Comparison of ENCODE assay signal across 29 cellular contexts in genomic region chr9:134170525-134171315, GRCh38. TPM values are rescaled to one million over a fixed set of nuclear protein-coding genes. Genes with fewer than 3 reads are reported as not detected.
DNase-seq lines count a peak whose midpoint lies in the region; ATAC-seq, FAIRE-seq and TF ChIP-seq lines count a peak whose summit lies in the region.
"Had no signal": no experiment of that assay in that cellular context is flagged by ENCODE, and none has a peak within 500 bp of the region (broad histone marks: within the 10 kb centered on the region; RNA-seq: fewer than 3 reads in every experiment).

No MANE protein-coding gene starts in this region.

- intact Hi-C loops in GM12878 (cut with micrococcal nuclease; ENCODE audit: unreplicated experiment) = loop anchor here (1.0 to 2.0 kb wide), 2 partner anchors 46 to 273 kb away; no protein-coding TSS in a partner anchor

- H3K4me2 ChIP-seq in A549 (no peak overlapping the region), GM12878 (ENCODE audit: control insufficient read depth, insufficient read depth) (no peak overlapping the region)

- TF ChIP-seq RAD21 in A549 (conservative IDR thresholded peaks at IDR 0.05 in 1 of 2, IDR thresholded peaks at IDR 0.05 in 1 of 2) = no peak
- no peak for TF ChIP-seq RAD21 in GM12878 (IDR thresholded peaks at IDR 0.05; ENCODE audit: insufficient read depth, low read depth, low read length)

- H3K9me3 ChIP-seq in A549 (peaks cover 4% of the 10 kb centered on the region; the same call in 1 of the 3 replicates), GM12878 (replicated peaks; ENCODE audit: control insufficient read depth, insufficient read depth, low read length) (peaks cover 2% of the 10 kb centered on the region; the same call in 1 of the 3 replicates)

- H3K36me3 Mint-ChIP-seq in naive B cell = no peaks in the 10 kb centered on the region
- H3K36me3 Mint-ChIP-seq: activated naive CD4-positive, alpha-beta T cell treated with anti-CD3 and anti-CD28 coated beads, Interleukin-2, amount 50 U/mL, for 72 hours; mesothelial cell of epicardium; naive thymus-derived CD8-positive, alpha-beta T cell; T-cell had no signal

- TF ChIP-seq POLR2A in A549 (IDR thresholded peaks at IDR 0.05; ENCODE audit: low read length) (no peak), GM12891 (IDR thresholded peaks at IDR 0.05; ENCODE audit: low read depth, low read length) (no peak), GM12878 (IDR thresholded peaks at IDR 0.05; ENCODE audit: low read depth, low read length) (no peak)

- TF ChIP-seq CTCF in A549 (IDR thresholded peaks at IDR 0.05) (no peak), GM12878 (IDR thresholded peaks at IDR 0.05 in 2 of 3, conservative IDR thresholded peaks at IDR 0.05 in 1 of 3; ENCODE audit: control insufficient read depth in 2 of 3, extremely low read depth in 1 of 3, insufficient read depth in 1 of 3, low read depth in 3 of 3, low read length in 3 of 3) (no peak)

- H3K27ac ChIP-seq in A549 (no peak overlapping the region), GM12878 (ENCODE audit: control insufficient read depth, insufficient read depth) (no peak overlapping the region)
- H3K27ac ChIP-seq: ascending aorta had no signal

- H3K36me3 ChIP-seq in GM12878 (ENCODE audit: control insufficient read depth in 2 of 2, insufficient read depth in 2 of 2, low read length in 1 of 2) = no peaks in the 10 kb centered on the region
- H3K36me3 ChIP-seq: ascending aorta had no signal

- in situ Hi-C loops in GM12878 (cut with MboI) = no loop called here

- POLR2A ChIA-PET in A549 (lab: Yijun Ruan, JAX) (interaction anchor here (0.6 to 1.5 kb wide), 2 partner anchors 264 to 272 kb away, joined by 3 to 5 read pairs; no protein-coding TSS in a partner anchor), GM12878 (lab: Charles Lee) (no interaction called here)

- peaks cover 0 to 2% (median 0%) of the 10 kb centered on the region in 7 donors for H3K9me3 Mint-ChIP-seq in naive B cell
- H3K9me3 Mint-ChIP-seq: activated naive CD4-positive, alpha-beta T cell treated with anti-CD3 and anti-CD28 coated beads, Interleukin-2, amount 50 U/mL, for 72 hours; activated T-helper 17 cell treated with anti-CD3 and anti-CD28 coated beads, Interleukin-2, amount 50 U/mL, for 72 hours; mesothelial cell of epicardium; naive thymus-derived CD8-positive, alpha-beta T cell; stimulated activated naive B cell treated with anti-CD40 and anti-IgM and Interleukin-4, amounts not matched to agents 10 μg/mL and 1 μg/mL and 100 μg/mL, for 72 hours; T-cell; type B pancreatic cell had no signal

- no TSS peak for BruUV-seq in GM12878 (replicated peaks; lab: Mats Ljungman, UMichigan)

- H3K27ac Mint-ChIP-seq in naive B cell = peak overlapping the region in 1 of 6 donors; percentile 63
- H3K27ac Mint-ChIP-seq: activated naive CD4-positive, alpha-beta T cell treated with anti-CD3 and anti-CD28 coated beads, Interleukin-2, amount 50 U/mL, for 72 hours; activated T-helper 17 cell treated with anti-CD3 and anti-CD28 coated beads, Interleukin-2, amount 50 U/mL, for 72 hours; mesothelial cell of epicardium; stimulated activated naive B cell treated with anti-CD40 and anti-IgM and Interleukin-4, amounts not matched to agents 10 μg/mL and 1 μg/mL and 100 μg/mL, for 72 hours; T-cell; type B pancreatic cell had no signal

- H2AFZ ChIP-seq in GM12878 (ENCODE audit: control insufficient read depth, low read depth, low read length) = no peak overlapping the region

- H3K4me1 ChIP-seq in A549 (peaks cover 17% of the 10 kb centered on the region), GM12878 (ENCODE audit: control insufficient read depth, insufficient read depth, low read length) (peaks cover 3% of the 10 kb centered on the region)

- SMC1A ChIA-PET in GM12878 (lab: Charles Lee; ENCODE audit: uncharacterized antibody, unreplicated experiment) = interaction anchor here (0.8 to 2.5 kb wide), 6 partner anchors 9 to 275 kb away, joined by 3 to 14 read pairs (median 3); no protein-coding TSS in a partner anchor

- H3K4me1 Mint-ChIP-seq in naive B cell = peaks cover 13 to 31% (median 25%) of the 10 kb centered on the region in 3 donors
- H3K4me1 Mint-ChIP-seq: activated T-helper 17 cell treated with anti-CD3 and anti-CD28 coated beads, Interleukin-2, amount 50 U/mL, for 72 hours had no signal

- TF ChIP-seq EP300 in A549 (IDR thresholded peaks at IDR 0.05) (no peak), GM12878 (IDR thresholded peaks at IDR 0.05; ENCODE audit: borderline replicate concordance in 1 of 2, control insufficient read depth in 1 of 2, low read depth in 2 of 2, low read length in 2 of 2) (no peak)

- H3K9ac ChIP-seq in GM12878 (ENCODE audit: control insufficient read depth, insufficient read depth, low read length) = no peak overlapping the region

- WGBS in A549 (ENCODE audit: missing lambda C conversion rate) = 33% methylated on average over 8 of the region's 18 CpGs
- 17% methylated on average over 18 of the region's 18 CpGs for WGBS in GM12878 (ENCODE audit: insufficient coverage, insufficient replicate concordance, low lambda C conversion rate, missing lambda C conversion rate)

- no peak for ATAC-seq in A549
- ATAC-seq in GM12878 = no peak
- ATAC-seq in naive B cell (ENCODE audit: low read depth in 2 of 2) = no peak
- ATAC-seq: activated naive CD4-positive, alpha-beta T cell treated with anti-CD3 and anti-CD28 coated beads, Interleukin-2, amount 50 U/mL, for 72 hours; activated T-helper 17 cell treated with anti-CD3 and anti-CD28 coated beads, Interleukin-2, amount 50 U/mL, for 72 hours; naive thymus-derived CD8-positive, alpha-beta T cell; stimulated activated naive B cell treated with anti-CD40 and anti-IgM and Interleukin-4, amounts not matched to agents 10 μg/mL and 1 μg/mL and 100 μg/mL, for 72 hours; T-cell had no signal

- H3K27me3 Mint-ChIP-seq in naive B cell = peaks cover 0 to 4% (median 0%) of the 10 kb centered on the region in 3 donors
- H3K27me3 Mint-ChIP-seq: activated T-helper 17 cell treated with anti-CD3 and anti-CD28 coated beads, Interleukin-2, amount 50 U/mL, for 72 hours; type B pancreatic cell had no signal

- no peaks in the 10 kb centered on the region for H3K27me3 ChIP-seq in GM12878 (replicated peaks in 1 of 2; ENCODE audit: control insufficient read depth in 2 of 2, insufficient read depth in 2 of 2, low read length in 1 of 2)

- CTCF ChIA-PET in A549 (lab: Yijun Ruan, JAX) (interaction anchor here (0.6 to 6.4 kb wide), 93 partner anchors 9 to 863 kb away, joined by 3 to 178 read pairs (median 4); partner anchors contain the start of gene WDR5), GM12878 (lab: Yijun Ruan, JAX) (interaction anchor here (0.6 to 2.3 kb wide), 17 partner anchors 8 to 746 kb away, joined by 3 to 22 read pairs (median 4); no protein-coding TSS in a partner anchor)

- RAD21 ChIA-PET in GM12878 (lab: Charles Lee; ENCODE audit: unreplicated experiment) = interaction anchor here (1.0 to 1.9 kb wide), 3 partner anchors 9 to 275 kb away, joined by 3 to 22 read pairs (median 3); no protein-coding TSS in a partner anchor

- H3K4me3 ChIP-seq in A549 = no peak overlapping the region
- no peak overlapping the region for H3K4me3 ChIP-seq in GM12878
- H3K4me3 ChIP-seq: ascending aorta, coronary artery had no signal

- no peaks in the 10 kb centered on the region for H4K20me1 ChIP-seq in GM12878 (ENCODE audit: control insufficient read depth, insufficient read depth)

- no peaks in the 10 kb centered on the region for H3K79me2 ChIP-seq in GM12878 (ENCODE audit: control insufficient read depth, insufficient read depth, low read length)

- no peak overlapping the region for H3K4me3 Mint-ChIP-seq in naive B cell
- H3K4me3 Mint-ChIP-seq: activated T-helper 17 cell treated with anti-CD3 and anti-CD28 coated beads, Interleukin-2, amount 50 U/mL, for 72 hours; mesothelial cell of epicardium; naive thymus-derived CD8-positive, alpha-beta T cell; stimulated activated naive B cell treated with anti-CD40 and anti-IgM and Interleukin-4, amounts not matched to agents 10 μg/mL and 1 μg/mL and 100 μg/mL, for 72 hours; T-cell; type B pancreatic cell had no signal

- FAIRE-seq in A549 (lab: Jason Lieb, UNC) (peak; percentile 72), GM12891 (lab: Jason Lieb, UNC) (peak; percentile 89), GM12878 (lab: Jason Lieb, UNC) (peak; percentile 69)

- no peak for DNase-seq in A549 (ENCODE audit: low read depth in 1 of 2, low spot score in 1 of 2)
- DNase-seq in GM12891 (ENCODE audit: insufficient read length, low spot score) = no peak
- no peak for DNase-seq in GM12878 (ENCODE audit: low read depth, low spot score)
- DNase-seq in naive B cell = peak; percentile 24
- DNase-seq in dedifferentiated amniotic fluid mesenchymal stem cell (ENCODE audit: extremely low spot score) = no peak
- no peak for DNase-seq in NCI-H510A (lab: John Stamatoyannopoulos, UW)
- DNase-seq in NCI-H128 (lab: John Stamatoyannopoulos, UW; ENCODE audit: unreplicated experiment) = no peak
- DNase-seq in hepatic stellate cell (ENCODE audit: low spot score) = no peak
- DNase-seq: activated CD4-positive, alpha-beta T cell treated with anti-CD3 and anti-CD28 coated beads, Interleukin-2, amount 50 U/mL, for 1 hour; C1 segment of cervical spinal cord; COR-L47; effector memory CD4-positive, alpha-beta T cell; kidney glomerular epithelial cell; NCI-H1105; NCI-H187 treated with DMSO at 0.1 percent for 48 hours; NCI-H526; occipital lobe; stimulated activated naive B cell treated with anti-CD40 and anti-IgM and Interleukin-4, amounts not matched to agents 10 μg/mL and 1 μg/mL and 100 μg/mL, for 72 hours had no signal

RNA-seq across cellular contexts. Expression of gene RNU6ATAC, which starts 6.4 kb away (rescaled TPM):
- polyA plus RNA-seq in A549 (2011; rRNA removed) (not detected in 2 replicates), A549 (2017; fragmentation: RNase III; extraction: RNeasy Plus Mini Kit Qiagen cat#74134 plus additional on column Dnase treatment) (not detected in 3 replicates), GM12878 (2011; rRNA removed) (not detected in 2 replicates), GM12878 (2014; fragmentation: Illumina TruSeq; extraction: Trizol) (not detected in 2 replicates), GM12878 (2014; fragmentation: Nextera tagmentation; extraction: Ambion mirVana) (not detected), GM12878 (2014; rRNA removed) (not detected in 2 replicates), GM12878 (2016; fragmentation: Nextera tagmentation; extraction: Ambion mirVana) (not detected), naive B cell (ENCODE audit: low read depth in 6 of 6) (not detected)
- not detected in 2 replicates for polyA plus RNA-seq in A549 (2012; cell fraction: cytosol; rRNA removed)
- polyA plus RNA-seq in A549 (2012; cell fraction: nucleus; rRNA removed) = not detected in 2 replicates
- polyA minus RNA-seq in A549 (2011; rRNA and poly(A)+ RNA removed) = under 0.01 TPM in 2 replicates
- not detected for polyA plus RNA-seq in GM12891 (2012; ENCODE audit: low read depth, missing spikeins)
- total RNA-seq in GM12878 (2013; cell fraction: nucleolus; rRNA removed) = not detected in 2 replicates
- total RNA-seq in GM12878 (2014; rRNA removed) (not detected in 2 replicates), GM12878 (2014; rRNA removed; fragmentation: Illumina TruSeq; extraction: Trizol) (184 and 189 TPM in 2 replicates), GM12878 (2021) (69.7 and 89.7 TPM in 2 replicates)
- not detected for polyA plus RNA-seq in GM12878 (2011; ENCODE audit: low read depth)
- polyA plus RNA-seq in GM12878 (2011; cell fraction: cytosol; rRNA removed) = not detected in 2 replicates
- not detected in 2 replicates for polyA plus RNA-seq in GM12878 (2011; cell fraction: nucleus; rRNA removed)
- not detected in 2 replicates for polyA plus RNA-seq in GM12878 (2012)
- under 0.01 and 1,618 TPM in 2 replicates for polyA minus RNA-seq in GM12878 (2011; rRNA and poly(A)+ RNA removed)
- polyA minus RNA-seq in GM12878 (2011; cell fraction: cytosol; rRNA and poly(A)+ RNA removed) = 495 and 1,333 TPM in 2 replicates
- under 0.01 TPM in 2 replicates for polyA minus RNA-seq in GM12878 (2011; cell fraction: nucleus; rRNA and poly(A)+ RNA removed)
- total RNA-seq: ascending aorta, lower leg skin, occipital lobe, pulmonary artery endothelial cell had no signal
- polyA plus RNA-seq: esophagus; naive thymus-derived CD8-positive, alpha-beta T cell had no signal

RNA-seq across cellular contexts. Expression of gene WDR5, which starts 34.8 kb away (rescaled TPM):
- polyA plus RNA-seq in A549 (2011; rRNA removed) (36.8 and 37.9 TPM in 2 replicates), A549 (2017; fragmentation: RNase III; extraction: RNeasy Plus Mini Kit Qiagen cat#74134 plus additional on column Dnase treatment) (44.3 to 48.7 TPM (median 46.0 TPM) in 3 replicates), GM12878 (2011; rRNA removed) (25.5 and 29.0 TPM in 2 replicates), GM12878 (2014; fragmentation: Illumina TruSeq; extraction: Trizol) (30.7 and 33.1 TPM in 2 replicates), GM12878 (2014; fragmentation: Nextera tagmentation; extraction: Ambion mirVana) (1 to 10 TPM; 1.4 to 3.8 TPM), GM12878 (2014; rRNA removed) (37.1 and 44.9 TPM in 2 replicates), GM12878 (2016; fragmentation: Nextera tagmentation; extraction: Ambion mirVana) (10 to 100 TPM; 36.9 to 42.7 TPM), naive B cell (ENCODE audit: low read depth in 6 of 6) (10 to 100 TPM in 5 of 6 donors, 1 to 10 TPM in 1; 5.1 to 20.2 (median 12.3) TPM)
- polyA plus RNA-seq in A549 (2012; cell fraction: cytosol; rRNA removed) = 47.4 and 56.6 TPM in 2 replicates
- polyA plus RNA-seq in A549 (2012; cell fraction: nucleus; rRNA removed) = 85.1 and 95.2 TPM in 2 replicates
- polyA minus RNA-seq in A549 (2011; rRNA and poly(A)+ RNA removed) = 22.7 and 29.4 TPM in 2 replicates
- 24.7 TPM for polyA plus RNA-seq in GM12891 (2012; ENCODE audit: low read depth, missing spikeins)
- 25.9 and 34.3 TPM in 2 replicates for total RNA-seq in GM12878 (2013; cell fraction: nucleolus; rRNA removed)
- total RNA-seq in GM12878 (2014; rRNA removed) (27.6 and 33.2 TPM in 2 replicates), GM12878 (2014; rRNA removed; fragmentation: Illumina TruSeq; extraction: Trizol) (24.0 and 27.0 TPM in 2 replicates), GM12878 (2021) (43.7 and 43.9 TPM in 2 replicates)
- polyA plus RNA-seq in GM12878 (2011; ENCODE audit: low read depth) = 13.2 TPM
- 33.1 and 40.0 TPM in 2 replicates for polyA plus RNA-seq in GM12878 (2011; cell fraction: cytosol; rRNA removed)
- polyA plus RNA-seq in GM12878 (2011; cell fraction: nucleus; rRNA removed) = 61.7 and 83.0 TPM in 2 replicates
- polyA plus RNA-seq in GM12878 (2012) = 22.4 and 23.7 TPM in 2 replicates
- 16.2 and 21.2 TPM in 2 replicates for polyA minus RNA-seq in GM12878 (2011; rRNA and poly(A)+ RNA removed)
- polyA minus RNA-seq in GM12878 (2011; cell fraction: cytosol; rRNA and poly(A)+ RNA removed) = 12.0 and 14.2 TPM in 2 replicates
- 20.9 and 31.9 TPM in 2 replicates for polyA minus RNA-seq in GM12878 (2011; cell fraction: nucleus; rRNA and poly(A)+ RNA removed)
